Comparison of ENCODE assay signal across 8 cellular contexts in the genomic region with DNA sequence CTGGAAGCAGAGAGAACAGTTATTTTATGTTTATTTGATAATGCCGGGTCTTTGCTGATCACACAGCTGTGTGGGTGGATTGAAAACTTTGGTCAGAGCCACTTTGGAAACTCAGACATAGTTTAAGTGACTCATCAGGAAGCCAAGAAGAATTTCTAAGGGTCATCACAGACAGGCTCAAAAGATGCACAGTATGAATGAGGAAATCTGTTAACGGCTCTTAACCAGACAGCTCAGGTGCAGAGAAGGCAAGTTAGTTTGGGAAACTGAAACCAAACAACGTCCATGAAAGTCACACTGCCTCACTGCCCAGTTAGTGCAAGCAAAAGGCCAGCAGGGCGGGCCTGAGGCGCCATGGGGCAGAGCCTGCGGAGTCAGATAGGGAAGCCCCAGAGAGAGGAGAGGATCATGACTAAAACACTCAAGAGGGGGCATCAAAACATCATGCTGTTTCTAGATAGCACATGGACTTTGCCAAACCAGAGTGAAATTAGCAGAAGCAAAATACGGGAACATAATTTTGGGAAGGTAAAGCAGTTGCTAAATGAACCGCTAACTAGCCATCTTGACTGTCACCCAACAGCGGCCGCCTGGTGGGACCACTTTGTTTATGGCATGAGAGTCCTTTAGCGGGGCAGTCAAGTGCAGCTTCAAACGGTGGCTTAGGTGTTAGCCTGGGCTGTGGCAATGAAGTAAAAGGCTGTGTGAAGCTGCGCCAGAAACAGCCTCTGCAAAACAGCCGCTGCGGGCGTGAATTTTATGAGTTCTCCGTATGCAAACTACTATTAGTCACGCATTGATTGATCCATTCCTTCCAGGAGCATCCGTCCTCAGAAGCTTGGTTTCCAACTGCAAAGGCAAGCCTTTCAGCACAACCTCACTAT.
DNase-seq lines count a peak whose midpoint lies in the region; FAIRE-seq and TF ChIP-seq lines count a peak whose summit lies in the region.

No MANE protein-coding gene starts in this region.

- no peak overlapping the region for H3K9ac ChIP-seq in kidney (ENCODE audit: low read length in 2 of 2)

- H3K27me3 ChIP-seq in AG04450 (ENCODE audit: control insufficient read depth, insufficient read depth, low read length) = no peaks in the 10 kb centered on the region

- no peaks in the 10 kb centered on the region for H3K36me3 Mint-ChIP-seq in activated CD4-positive, alpha-beta memory T cell treated with anti-CD3 and anti-CD28 coated beads for 36 hours

- no peak for FAIRE-seq in kidney (lab: Jason Lieb, UNC)

- TF ChIP-seq CTCF in AG04450 (IDR thresholded peaks at IDR 0.05; ENCODE audit: low read depth, low read length) = no peak
- no peak for TF ChIP-seq CTCF in kidney (IDR thresholded peaks at IDR 0.05; ENCODE audit: borderline replicate concordance, extremely low read depth, insufficient read depth)

- H3K4me1 ChIP-seq in kidney (ENCODE audit: control insufficient read depth in 1 of 2, insufficient read depth in 1 of 2, low read depth in 1 of 2, low read length in 2 of 2) = peaks cover 6 to 13% of the 10 kb centered on the region in 2 donors

- DNase-seq in AG04450 (ENCODE audit: low read depth, low spot score) = peak; percentile 82
- peak; percentile 81 for DNase-seq in HT-29 (ENCODE audit: low spot score)
- peak; percentile 30 for DNase-seq in activated CD4-positive, alpha-beta memory T cell treated with anti-CD3 and anti-CD28 coated beads for 36 hours
- DNase-seq in kidney = peak; percentile 71
- no peak for DNase-seq in NCI-H2196 treated with DMSO at 0.1 percent for 48 hours (lab: John Stamatoyannopoulos, UW; ENCODE audit: unreplicated experiment)
- DNase-seq in inferior parietal cortex (ENCODE audit: extremely low spot score) = no peak
- no peak for DNase-seq in AML-193 (lab: John Stamatoyannopoulos, UW)
- no peak for DNase-seq in occipital lobe (lab: John Stamatoyannopoulos, UW)

- no peaks in the 10 kb centered on the region for H3K9me3 ChIP-seq in AG04450 (ENCODE audit: control insufficient read depth, insufficient read depth, low read length)
- H3K9me3 ChIP-seq in kidney (ENCODE audit: control insufficient read depth in 1 of 2, low read length in 2 of 2) = no peaks in the 10 kb centered on the region

- POLR2A ChIA-PET in AG04450 (lab: Yijun Ruan, JAX) = interaction anchor here (0.6 to 1.4 kb wide), 3 partner anchors 11 to 421 kb away, joined by 3 to 4 read pairs (median 3); no protein-coding TSS in a partner anchor
- POLR2A ChIA-PET in activated CD4-positive, alpha-beta memory T cell treated with anti-CD3 and anti-CD28 coated beads for 36 hours (lab: Charles Lee) = no interaction called here

- H3K27me3 Mint-ChIP-seq in activated CD4-positive, alpha-beta memory T cell treated with anti-CD3 and anti-CD28 coated beads for 36 hours = no peaks in the 10 kb centered on the region

- peaks cover 32% of the 10 kb centered on the region for H3K4me1 Mint-ChIP-seq in activated CD4-positive, alpha-beta memory T cell treated with anti-CD3 and anti-CD28 coated beads for 36 hours (ENCODE audit: low read depth)

- intact Hi-C loops in activated CD4-positive, alpha-beta memory T cell treated with anti-CD3 and anti-CD28 coated beads for 36 hours (cut with micrococcal nuclease) = loop anchor here (5.0 kb wide), 1 partner anchor 101 kb away; the partner anchor contains the start of gene SPATS2L
- intact Hi-C loops in kidney (cut with DNase I) = loop anchor here (5.0 kb wide), 1 partner anchor 91 kb away; no protein-coding TSS in a partner anchor

- H3K27ac ChIP-seq in AG04450 (ENCODE audit: low read depth, low read length) = peak overlapping the region; percentile 79
- H3K27ac ChIP-seq in kidney (ENCODE audit: low read depth in 2 of 2, low read length in 2 of 2) = no peak overlapping the region

- H3K36me3 ChIP-seq in kidney (ENCODE audit: control insufficient read depth in 1 of 2, insufficient read depth in 2 of 2, low read length in 2 of 2) = no peaks in the 10 kb centered on the region

- H3K9me3 Mint-ChIP-seq in activated CD4-positive, alpha-beta memory T cell treated with anti-CD3 and anti-CD28 coated beads for 36 hours = no peaks in the 10 kb centered on the region

- CTCF ChIA-PET in AG04450 (lab: Charles Lee) = interaction anchor here (0.6 to 0.9 kb wide), 2 partner anchors 49 to 429 kb away, joined by 3 to 4 read pairs; no protein-coding TSS in a partner anchor
- CTCF ChIA-PET in activated CD4-positive, alpha-beta memory T cell treated with anti-CD3 and anti-CD28 coated beads for 36 hours (lab: Charles Lee) = interaction anchor here (0.6 kb wide), 1 partner anchor 46 kb away, joined by 3 read pairs; no protein-coding TSS in a partner anchor

- H3K4me3 ChIP-seq in AG04450 (ENCODE audit: low read depth, low read length) (peak overlapping the region; percentile 5), kidney (ENCODE audit: low read length in 2 of 2) (no peak overlapping the region)

- H3K4me3 Mint-ChIP-seq in activated CD4-positive, alpha-beta memory T cell treated with anti-CD3 and anti-CD28 coated beads for 36 hours = no peak overlapping the region

- peak overlapping the region; percentile 1 for H3K27ac Mint-ChIP-seq in activated CD4-positive, alpha-beta memory T cell treated with anti-CD3 and anti-CD28 coated beads for 36 hours

Comparison
In these comparisons a context has a peak if more than half of its experiments do, and no peak if none do; other contexts are left out.
1. DNase-seq: peak in AG04450 (single experiment), HT-29 (single experiment), activated CD4-positive, alpha-beta memory T cell treated with anti-CD3 and anti-CD28 coated beads for 36 hours (single experiment) and kidney (single experiment); none in NCI-H2196 treated with DMSO at 0.1 percent for 48 hours (single experiment), inferior parietal cortex (single experiment), AML-193 (0 of 2) and occipital lobe (single experiment).